2 cellular contexts compared by ENCODE assay signal in genomic region chr22:46104881-46105493, GRCh38.
TF ChIP-seq lines count a peak whose summit lies in the region.

No MANE protein-coding gene starts in this region.

TF ChIP-seq in HCT116, 20 proteins besides CTCF, POLR2A, EP300 and RAD21:
- TF ChIP-seq TCF7L2 (IDR thresholded peaks at IDR 0.05; ENCODE audit: borderline replicate concordance, extremely low read depth, insufficient read depth, insufficient read length) (no peak), SP1 (IDR thresholded peaks at IDR 0.05; ENCODE audit: low read depth) (no peak), ZBTB33 (IDR thresholded peaks at IDR 0.05; ENCODE audit: extremely low read depth, insufficient replicate concordance, low read length) (no peak), SIN3A (IDR thresholded peaks at IDR 0.05; ENCODE audit: low read depth) (no peak), ELF1 (IDR thresholded peaks at IDR 0.05; ENCODE audit: borderline replicate concordance, low read depth) (no peak), CBX3 (IDR thresholded peaks at IDR 0.05; ENCODE audit: low read depth) (no peak), FOSL1 (IDR thresholded peaks at IDR 0.05; ENCODE audit: low read depth) (no peak), EGR1 (IDR thresholded peaks at IDR 0.05; ENCODE audit: low read depth) (no peak), ZNF274 (IDR thresholded peaks at IDR 0.05; ENCODE audit: low read depth, low read length) (no peak), POLR2AphosphoS5 (IDR thresholded peaks at IDR 0.05; ENCODE audit: low read depth, low read length) (no peak), REST (IDR thresholded peaks at IDR 0.05; ENCODE audit: low read depth) (no peak), JUND (IDR thresholded peaks at IDR 0.05) (no peak)

TF ChIP-seq in HepG2, 621 proteins besides CTCF, POLR2A, EP300 and RAD21:
- TF ChIP-seq FOXA1 (IDR thresholded peaks at IDR 0.05) (no peak), FOXA1 (CRISPR knock-in tag; IDR thresholded peaks at IDR 0.05) (no peak), ZNF609 (CRISPR knock-in tag; IDR thresholded peaks at IDR 0.05; ENCODE audit: borderline replicate concordance) (no peak), DPF2 (CRISPR knock-in tag; IDR thresholded peaks at IDR 0.05; ENCODE audit: borderline replicate concordance, low read depth) (no peak)
- TF ChIP-seq, protein P1, sequence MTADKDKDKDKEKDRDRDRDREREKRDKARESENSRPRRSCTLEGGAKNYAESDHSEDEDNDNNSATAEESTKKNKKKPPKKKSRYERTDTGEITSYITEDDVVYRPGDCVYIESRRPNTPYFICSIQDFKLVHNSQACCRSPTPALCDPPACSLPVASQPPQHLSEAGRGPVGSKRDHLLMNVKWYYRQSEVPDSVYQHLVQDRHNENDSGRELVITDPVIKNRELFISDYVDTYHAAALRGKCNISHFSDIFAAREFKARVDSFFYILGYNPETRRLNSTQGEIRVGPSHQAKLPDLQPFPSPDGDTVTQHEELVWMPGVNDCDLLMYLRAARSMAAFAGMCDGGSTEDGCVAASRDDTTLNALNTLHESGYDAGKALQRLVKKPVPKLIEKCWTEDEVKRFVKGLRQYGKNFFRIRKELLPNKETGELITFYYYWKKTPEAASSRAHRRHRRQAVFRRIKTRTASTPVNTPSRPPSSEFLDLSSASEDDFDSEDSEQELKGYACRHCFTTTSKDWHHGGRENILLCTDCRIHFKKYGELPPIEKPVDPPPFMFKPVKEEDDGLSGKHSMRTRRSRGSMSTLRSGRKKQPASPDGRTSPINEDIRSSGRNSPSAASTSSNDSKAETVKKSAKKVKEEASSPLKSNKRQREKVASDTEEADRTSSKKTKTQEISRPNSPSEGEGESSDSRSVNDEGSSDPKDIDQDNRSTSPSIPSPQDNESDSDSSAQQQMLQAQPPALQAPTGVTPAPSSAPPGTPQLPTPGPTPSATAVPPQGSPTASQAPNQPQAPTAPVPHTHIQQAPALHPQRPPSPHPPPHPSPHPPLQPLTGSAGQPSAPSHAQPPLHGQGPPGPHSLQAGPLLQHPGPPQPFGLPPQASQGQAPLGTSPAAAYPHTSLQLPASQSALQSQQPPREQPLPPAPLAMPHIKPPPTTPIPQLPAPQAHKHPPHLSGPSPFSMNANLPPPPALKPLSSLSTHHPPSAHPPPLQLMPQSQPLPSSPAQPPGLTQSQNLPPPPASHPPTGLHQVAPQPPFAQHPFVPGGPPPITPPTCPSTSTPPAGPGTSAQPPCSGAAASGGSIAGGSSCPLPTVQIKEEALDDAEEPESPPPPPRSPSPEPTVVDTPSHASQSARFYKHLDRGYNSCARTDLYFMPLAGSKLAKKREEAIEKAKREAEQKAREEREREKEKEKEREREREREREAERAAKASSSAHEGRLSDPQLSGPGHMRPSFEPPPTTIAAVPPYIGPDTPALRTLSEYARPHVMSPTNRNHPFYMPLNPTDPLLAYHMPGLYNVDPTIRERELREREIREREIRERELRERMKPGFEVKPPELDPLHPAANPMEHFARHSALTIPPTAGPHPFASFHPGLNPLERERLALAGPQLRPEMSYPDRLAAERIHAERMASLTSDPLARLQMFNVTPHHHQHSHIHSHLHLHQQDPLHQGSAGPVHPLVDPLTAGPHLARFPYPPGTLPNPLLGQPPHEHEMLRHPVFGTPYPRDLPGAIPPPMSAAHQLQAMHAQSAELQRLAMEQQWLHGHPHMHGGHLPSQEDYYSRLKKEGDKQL (CRISPR knock-in tag; IDR thresholded peaks at IDR 0.05; ENCODE audit: low read depth) = no peak
